Comparison of ENCODE assay signal across 8 cellular contexts in genomic region chr17:72592242-72592966, GRCh38.
A peak's percentile ranks its signal among the peaks of the same experiment; 100 is the strongest.
DNase-seq lines count a peak whose midpoint lies in the region; ATAC-seq and TF ChIP-seq lines count a peak whose summit lies in the region.

No MANE protein-coding gene starts in this region.

- POLR2A ChIA-PET in T-cell (lab: Charles Lee), result no interaction called here

- peaks cover 27 to 37% (median 28%) of the 10 kb centered on the region in 3 donors for H3K4me1 Mint-ChIP-seq in T-cell

- H3K36me3 ChIP-seq in brain microvascular endothelial cell (replicated peaks) (no peaks in the 10 kb centered on the region), iPS-15b (ENCODE audit: control insufficient read depth, insufficient read depth, low read length) (no peaks in the 10 kb centered on the region), sigmoid colon (no peaks in the 10 kb centered on the region)

- WGBS in sigmoid colon, 2 donors, result 1% methylated on average over 71 of the region's 71 CpGs

- no peaks in the 10 kb centered on the region for H3K9me3 Mint-ChIP-seq in T-cell

- H3K4me3 Mint-ChIP-seq in T-cell, result peak overlapping the region; percentile 80 to 88 (median 85)

- no peak for TF ChIP-seq EP300 in sigmoid colon (IDR thresholded peaks at IDR 0.05)

- peak; percentile 58 to 93 for TF ChIP-seq POLR2A in sigmoid colon (IDR thresholded peaks at IDR 0.05)

- H3K27me3 ChIP-seq in brain microvascular endothelial cell (replicated peaks) (no peaks in the 10 kb centered on the region), iPS-15b (ENCODE audit: control insufficient read depth, insufficient read depth, low read length) (peaks cover 25% of the 10 kb centered on the region), sigmoid colon (peaks cover 8 to 60% (median 26%) of the 10 kb centered on the region in 3 donors)

- TF ChIP-seq CTCF in brain microvascular endothelial cell (IDR thresholded peaks at IDR 0.05; ENCODE audit: low read depth, low read length, missing control alignments) (no peak), sigmoid colon (IDR thresholded peaks at IDR 0.05) (no peak)

- intact Hi-C loops in sigmoid colon (cut with DNase I), result no loop called here

- H3K4me3 ChIP-seq in brain microvascular endothelial cell (ENCODE audit: low read depth, low read length), result peak overlapping the region; percentile 98
- peak overlapping the region; percentile 79 for H3K4me3 ChIP-seq in iPS-15b (ENCODE audit: low read depth, low read length)
- H3K4me3 ChIP-seq in sigmoid colon, result peak overlapping the region; percentile 28 to 51 (median 46)

- H3K36me3 Mint-ChIP-seq in T-cell, result no peaks in the 10 kb centered on the region

- peak; percentile 46 for ATAC-seq in GM21367 (IDR thresholded peaks at IDR 0.05; ENCODE audit: unreplicated experiment)
- ATAC-seq in T-cell (replicated peaks in 1 of 4), result peak; percentile 68 to 81 (median 78)
- ATAC-seq in HG03442 (IDR thresholded peaks at IDR 0.05; ENCODE audit: unreplicated experiment), result no peak

- H3K27me3 Mint-ChIP-seq in T-cell, result peaks cover 33 to 48% of the 10 kb centered on the region in 2 donors

- in situ Hi-C loops in brain microvascular endothelial cell (cut with HindIII; ENCODE audit: low pct_ligation_motif_present, low sequenced_read_pairs), result no loop called here

- H3K27ac Mint-ChIP-seq in T-cell, result peak overlapping the region in 1 of 2 donors; percentile 55

- H3K9ac ChIP-seq in iPS-15b (ENCODE audit: low read depth, low read length), result peak overlapping the region; percentile 57

- CTCF ChIA-PET in T-cell (lab: Charles Lee), result no interaction called here

- DNase-seq in COLO668 (lab: John Stamatoyannopoulos, UW; ENCODE audit: unreplicated experiment) (peak; percentile 84), Kasumi-1 (lab: John Stamatoyannopoulos, UW) (peak; percentile 25 to 52), T-cell (peak in 19 of 34 experiments; percentile 2 to 48 (median 20)), brain microvascular endothelial cell (peak; percentile 77), sigmoid colon (no peak)

- H3K9me3 ChIP-seq in iPS-15b (ENCODE audit: control insufficient read depth, insufficient read depth, low read length) (no peaks in the 10 kb centered on the region), sigmoid colon (no peaks in the 10 kb centered on the region)

- H3K27ac ChIP-seq in brain microvascular endothelial cell (peak overlapping the region; percentile 73), sigmoid colon (peak overlapping the region; percentile 33 to 61 (median 51))

- peaks cover 7% of the 10 kb centered on the region for H3K4me1 ChIP-seq in iPS-15b (ENCODE audit: control insufficient read depth, insufficient read depth, low read length)
- H3K4me1 ChIP-seq in sigmoid colon, result peaks cover 0 to 18% (median 15%) of the 10 kb centered on the region in 4 donors

Comparison
In these comparisons a context has a peak if more than half of its experiments do, and no peak if none do; other contexts are left out.
1. H3K4me3 ChIP-seq: peak in every context shown above with its lines; median percentile 98 in brain microvascular endothelial cell; 79 in iPS-15b; 46 in sigmoid colon.